ENCODE assay signal across 8 cellular contexts in genomic region chr1:44776749-44777068, GRCh38. TPM values are rescaled to one million over a fixed set of nuclear protein-coding genes. Genes with fewer than 3 reads are reported as not detected.
DNase-seq lines count a peak whose midpoint lies in the region; ATAC-seq, FAIRE-seq and TF ChIP-seq lines count a peak whose summit lies in the region.

No MANE protein-coding gene starts in this region.

- no peak for ATAC-seq in gastrocnemius medialis
- ATAC-seq in GM21390 (IDR thresholded peaks at IDR 0.05; ENCODE audit: unreplicated experiment): no peak

- TF ChIP-seq CTCF in VCaP (conservative IDR thresholded peaks at IDR 0.05): no peak
- no peak for TF ChIP-seq CTCF in fibroblast of villous mesenchyme (IDR thresholded peaks at IDR 0.05; ENCODE audit: insufficient read depth, low read depth, low read length)
- TF ChIP-seq CTCF in gastrocnemius medialis (IDR thresholded peaks at IDR 0.05 in 4 of 5, conservative IDR thresholded peaks at IDR 0.05 in 1 of 5): no peak

- intact Hi-C loops in gastrocnemius medialis (cut with DNase I; ENCODE audit: low total_unique reads): loop anchor here (5.0 kb wide), 2 partner anchors 526 to 824 kb away; no protein-coding TSS in a partner anchor

- H3K36me3 ChIP-seq in gastrocnemius medialis: peaks cover 0 to 41% of the 10 kb centered on the region in 2 donors

- FAIRE-seq in GM12891 (lab: Jason Lieb, UNC) (no peak), HTR-8/SVneo (lab: Jason Lieb, UNC) (no peak)

- H3K9me3 ChIP-seq in gastrocnemius medialis: no peaks in the 10 kb centered on the region

- H3K27ac ChIP-seq in VCaP (peak overlapping the region; percentile 90), gastrocnemius medialis (peak overlapping the region; percentile 91 to 100 (median 97))

- DNase-seq in GM12891 (ENCODE audit: insufficient read length, low spot score): no peak
- no peak for DNase-seq in fibroblast of villous mesenchyme (ENCODE audit: low read depth)
- no peak for DNase-seq in gastrocnemius medialis
- no peak for DNase-seq in NCI-H2196 (lab: John Stamatoyannopoulos, UW; ENCODE audit: unreplicated experiment)
- no peak for DNase-seq in HTR-8/SVneo (ENCODE audit: insufficient read length, low spot score)
- DNase-seq in effector CD8-positive, alpha-beta T cell (lab: John Stamatoyannopoulos, UW): no peak

- TF ChIP-seq POLR2A in GM12891 (IDR thresholded peaks at IDR 0.05; ENCODE audit: low read depth, low read length) (0 out of 2 replicates have a peak, but pooled peaks have one; percentile 41), gastrocnemius medialis (IDR thresholded peaks at IDR 0.05) (no peak)

- in situ Hi-C loops in gastrocnemius medialis (cut with MboI; ENCODE audit: low sequenced_read_pairs in 4 of 4): loop anchor here in 1 of 4 donors (25.0 kb wide), 2 partner anchors 211 to 736 kb away; partner anchors contain the start of genes CCDC163, EIF2B3, MMACHC and PRDX1

- peaks cover 9 to 12% of the 10 kb centered on the region in 2 donors for H3K4me1 ChIP-seq in gastrocnemius medialis

- no peaks in the 10 kb centered on the region for H3K27me3 ChIP-seq in gastrocnemius medialis

- H3K4me3 ChIP-seq in fibroblast of villous mesenchyme (ENCODE audit: low read depth, low read length): peak overlapping the region; percentile 95
- peak overlapping the region; percentile 74 to 99 (median 85) for H3K4me3 ChIP-seq in gastrocnemius medialis

TF ChIP-seq in GM12891, 5 proteins besides CTCF, POLR2A, EP300 and RAD21:
- TF ChIP-seq TAF1 (IDR thresholded peaks at IDR 0.05; ENCODE audit: low read depth, low read length) (no peak), PAX5 (IDR thresholded peaks at IDR 0.05; ENCODE audit: insufficient read depth, low read length, severe bottlenecking) (no peak), POU2F2 (IDR thresholded peaks at IDR 0.05; ENCODE audit: low read depth, low read length) (no peak), SPI1 (IDR thresholded peaks at IDR 0.05; ENCODE audit: low read depth, low read length) (no peak), POLR2AphosphoS5 (IDR thresholded peaks at IDR 0.05; ENCODE audit: low read depth, low read length) (no peak; the same call in 1 of the 2 replicates)
TF ChIP-seq in GM12891: peak in this region for 0.

RNA-seq across cellular contexts. Expression of gene RPS8, which starts 1.4 kb away (rescaled TPM):
- 4,239 TPM for polyA plus RNA-seq in GM12891 (2012; ENCODE audit: low read depth, missing spikeins)
- total RNA-seq in fibroblast of villous mesenchyme (1,148 and 1,233 TPM in 2 replicates), gastrocnemius medialis (1,000 to 10,000 TPM; 1,137 to 2,085 (median 1,818) TPM)

RNA-seq across cellular contexts. Expression of gene BEST4, which starts 11.3 kb away (rescaled TPM):
- 1.7 TPM for polyA plus RNA-seq in GM12891 (2012; ENCODE audit: low read depth, missing spikeins)
- total RNA-seq in fibroblast of villous mesenchyme: not detected in 2 replicates
- total RNA-seq in gastrocnemius medialis: under 1 TPM in 1 of 4 donors, not detected in 3; 0.32 TPM

RNA-seq across cellular contexts. Expression of gene PLK3, which starts 23.5 kb away (rescaled TPM):
- polyA plus RNA-seq in GM12891 (2012; ENCODE audit: low read depth, missing spikeins): 16.7 TPM
- total RNA-seq in fibroblast of villous mesenchyme (44.0 and 44.5 TPM in 2 replicates), gastrocnemius medialis (1 to 10 TPM; 1.6 to 4.3 (median 3.6) TPM)

RNA-seq across cellular contexts. Expression of gene DYNLT4, which starts 30.4 kb away (rescaled TPM):
- polyA plus RNA-seq in GM12891 (2012; ENCODE audit: low read depth, missing spikeins): 0.17 TPM
- total RNA-seq in fibroblast of villous mesenchyme: under 0.01 TPM in 1 of 2 replicates, not detected in the other
- not detected for total RNA-seq in gastrocnemius medialis

RNA-seq across cellular contexts. Expression of gene BTBD19, which starts 31.6 kb away (rescaled TPM):
- polyA plus RNA-seq in GM12891 (2012; ENCODE audit: low read depth, missing spikeins): 1.6 TPM
- total RNA-seq in fibroblast of villous mesenchyme: 11.6 and 13.0 TPM in 2 replicates
- 1 to 10 TPM in 1 of 4 donors, under 1 TPM in 2, not detected in 1; 0.71 to 1.4 (median 0.91) TPM for total RNA-seq in gastrocnemius medialis
